In the genomic region with DNA sequence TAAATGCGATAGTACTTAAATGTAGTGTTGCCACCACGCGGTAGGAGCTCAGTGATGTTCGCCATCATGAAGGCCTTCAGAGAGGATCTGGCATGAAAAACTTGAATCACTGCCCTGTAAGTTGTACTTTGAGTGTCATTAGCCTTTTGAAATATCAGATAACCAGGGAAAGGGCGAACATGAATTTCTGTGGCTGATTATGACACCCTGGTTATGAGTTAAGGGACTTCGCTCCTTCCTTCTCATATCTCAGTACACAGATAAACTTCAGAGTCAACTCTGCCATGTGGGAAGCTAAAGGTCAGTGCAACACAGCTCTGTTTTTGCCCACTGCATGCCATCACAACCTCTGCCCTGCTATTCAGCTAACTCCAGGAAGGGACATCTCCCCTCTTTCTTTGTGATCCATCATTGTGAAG, we compare ENCODE assay signal across 16 cellular contexts. TPM values are rescaled to one million over a fixed set of nuclear protein-coding genes. Genes with fewer than 3 reads are reported as not detected.
DNase-seq lines count a peak whose midpoint lies in the region; ATAC-seq and TF ChIP-seq lines count a peak whose summit lies in the region.
"Had no signal": no experiment of that assay in that cellular context is flagged by ENCODE, and none has a peak within 500 bp of the region (broad histone marks: within the 10 kb centered on the region; RNA-seq: fewer than 3 reads in every experiment).

No MANE protein-coding gene starts in this region.

- peak overlapping the region in 3 of 4 donors; percentile 70 to 95 (median 87) for H3K27ac ChIP-seq in Peyer's patch
- peak overlapping the region; percentile 83 for H3K27ac ChIP-seq in hepatocyte
- H3K27ac ChIP-seq in naive thymus-derived CD4-positive, alpha-beta T cell (ENCODE audit: low read depth, low read length), result no peak overlapping the region
- H3K27ac ChIP-seq: KMS-11 had no signal

- H3K9me3 Mint-ChIP-seq in naive thymus-derived CD4-positive, alpha-beta T cell, result no peaks in the 10 kb centered on the region
- no peaks in the 10 kb centered on the region for H3K9me3 Mint-ChIP-seq in activated CD4-positive, alpha-beta memory T cell treated with anti-CD3 and anti-CD28 coated beads for 36 hours
- H3K9me3 Mint-ChIP-seq: HFFc6 had no signal

- no peak overlapping the region for H3K27ac Mint-ChIP-seq in naive thymus-derived CD4-positive, alpha-beta T cell
- no peak overlapping the region for H3K27ac Mint-ChIP-seq in activated CD4-positive, alpha-beta memory T cell treated with anti-CD3 and anti-CD28 coated beads for 36 hours
- H3K27ac Mint-ChIP-seq: HFFc6 had no signal

- no peaks in the 10 kb centered on the region for H4K20me1 ChIP-seq in hepatocyte (ENCODE audit: insufficient read depth, poor library complexity, severe bottlenecking)

- H3K4me1 Mint-ChIP-seq in naive thymus-derived CD4-positive, alpha-beta T cell, result peaks cover 0 to 10% (median 0%) of the 10 kb centered on the region in 7 donors
- H3K4me1 Mint-ChIP-seq in activated CD4-positive, alpha-beta memory T cell treated with anti-CD3 and anti-CD28 coated beads for 36 hours (ENCODE audit: low read depth), result peaks cover 6% of the 10 kb centered on the region

- TF ChIP-seq POLR2A in Peyer's patch (IDR thresholded peaks at IDR 0.05), result peak in 1 of 2 donors; percentile 57

- POLR2A ChIA-PET in naive thymus-derived CD4-positive, alpha-beta T cell (lab: Charles Lee), result no interaction called here
- POLR2A ChIA-PET in activated CD4-positive, alpha-beta memory T cell treated with anti-CD3 and anti-CD28 coated beads for 36 hours (lab: Charles Lee), result interaction anchor here (1.1 kb wide), 1 partner anchor 10 kb away, joined by 3 read pairs; no protein-coding TSS in a partner anchor

- no peak overlapping the region for H2AFZ ChIP-seq in hepatocyte

- peaks cover 0 to 16% (median 0%) of the 10 kb centered on the region in 5 donors for H3K27me3 Mint-ChIP-seq in naive thymus-derived CD4-positive, alpha-beta T cell
- H3K27me3 Mint-ChIP-seq in activated CD4-positive, alpha-beta memory T cell treated with anti-CD3 and anti-CD28 coated beads for 36 hours, result no peaks in the 10 kb centered on the region

- H3K36me3 Mint-ChIP-seq in naive thymus-derived CD4-positive, alpha-beta T cell, result no peaks in the 10 kb centered on the region
- no peaks in the 10 kb centered on the region for H3K36me3 Mint-ChIP-seq in activated CD4-positive, alpha-beta memory T cell treated with anti-CD3 and anti-CD28 coated beads for 36 hours

- no peaks in the 10 kb centered on the region for H3K27me3 ChIP-seq in Peyer's patch
- H3K27me3 ChIP-seq in adipocyte (replicated peaks; ENCODE audit: control insufficient read depth, insufficient read depth, low read length), result no peaks in the 10 kb centered on the region
- H3K27me3 ChIP-seq in hepatocyte, result no peaks in the 10 kb centered on the region
- H3K27me3 ChIP-seq in naive thymus-derived CD4-positive, alpha-beta T cell (ENCODE audit: control insufficient read depth in 2 of 2, insufficient read depth in 2 of 2, low read length in 2 of 2), result no peaks in the 10 kb centered on the region

- H3K36me3 ChIP-seq in Peyer's patch, result no peaks in the 10 kb centered on the region
- H3K36me3 ChIP-seq in adipocyte (ENCODE audit: control insufficient read depth, insufficient read depth, low read length, severe bottlenecking), result no peaks in the 10 kb centered on the region
- H3K36me3 ChIP-seq in hepatocyte (replicated peaks; ENCODE audit: insufficient read depth, low read depth), result no peaks in the 10 kb centered on the region
- no peaks in the 10 kb centered on the region for H3K36me3 ChIP-seq in naive thymus-derived CD4-positive, alpha-beta T cell (ENCODE audit: control insufficient read depth in 2 of 3, insufficient read depth in 3 of 3, low read length in 3 of 3)

- no peak overlapping the region for H3K4me3 ChIP-seq in Peyer's patch
- no peak overlapping the region for H3K4me3 ChIP-seq in adipocyte (ENCODE audit: low read length)
- H3K4me3 ChIP-seq in hepatocyte, result no peak overlapping the region
- H3K4me3 ChIP-seq in naive thymus-derived CD4-positive, alpha-beta T cell (ENCODE audit: low read length), result no peak overlapping the region

- peaks cover 0 to 43% (median 13%) of the 10 kb centered on the region in 4 donors for H3K4me1 ChIP-seq in Peyer's patch
- peaks cover 58% of the 10 kb centered on the region for H3K4me1 ChIP-seq in adipocyte (ENCODE audit: control insufficient read depth, insufficient read depth, low read length)
- H3K4me1 ChIP-seq in hepatocyte (ENCODE audit: insufficient read depth), result peaks cover 45% of the 10 kb centered on the region
- peaks cover 0 to 16% of the 10 kb centered on the region in 2 donors for H3K4me1 ChIP-seq in naive thymus-derived CD4-positive, alpha-beta T cell (ENCODE audit: control insufficient read depth in 2 of 2, insufficient read depth in 2 of 2, low read length in 2 of 2)

- WGBS in hepatocyte (ENCODE audit: low lambda C conversion rate, missing lambda C conversion rate), result 87% methylated on average over 6 of the region's 6 CpGs

- peak; percentile 27 for ATAC-seq in naive thymus-derived CD4-positive, alpha-beta T cell
- no peak for ATAC-seq in GM21737 (IDR thresholded peaks at IDR 0.05; ENCODE audit: unreplicated experiment)
- ATAC-seq: Panc1 had no signal

- H3K79me2 ChIP-seq in hepatocyte, result no peaks in the 10 kb centered on the region

- DNase-seq in Peyer's patch, result peak in 1 of 3 donors; percentile 79
- no peak for DNase-seq in adipocyte (ENCODE audit: low read depth)
- DNase-seq in hepatocyte (ENCODE audit: low spot score), result no peak
- DNase-seq in naive thymus-derived CD4-positive, alpha-beta T cell, result no peak
- no peak for DNase-seq in activated CD4-positive, alpha-beta memory T cell treated with anti-CD3 and anti-CD28 coated beads for 36 hours
- no peak for DNase-seq in NCI-H82 treated with DMSO at 0.1 percent for 48 hours (lab: John Stamatoyannopoulos, UW; ENCODE audit: unreplicated experiment)
- DNase-seq: AML-193, EL, HFFc6, NCI-H1436, NCI-H2081, NCI-H510A treated with DMSO at 0.1 percent for 48 hours, SHP77 had no signal

- H3K9me2 ChIP-seq in hepatocyte (replicated peaks; ENCODE audit: insufficient read depth), result no peaks in the 10 kb centered on the region

- H3K4me2 ChIP-seq in hepatocyte, result peak overlapping the region; percentile 10
- H3K4me2 ChIP-seq: KMS-11 had no signal

- intact Hi-C loops in naive thymus-derived CD4-positive, alpha-beta T cell (cut with micrococcal nuclease), result no loop called here
- intact Hi-C loops in activated CD4-positive, alpha-beta memory T cell treated with anti-CD3 and anti-CD28 coated beads for 36 hours (cut with micrococcal nuclease), result no loop called here

- CTCF ChIA-PET in naive thymus-derived CD4-positive, alpha-beta T cell (lab: Charles Lee), result no interaction called here
- CTCF ChIA-PET in activated CD4-positive, alpha-beta memory T cell treated with anti-CD3 and anti-CD28 coated beads for 36 hours (lab: Charles Lee), result interaction anchor here (0.6 to 1.1 kb wide), 3 partner anchors 10 to 107 kb away, joined by 3 to 6 read pairs (median 3); no protein-coding TSS in a partner anchor

- H3K4me3 Mint-ChIP-seq in naive thymus-derived CD4-positive, alpha-beta T cell, result no peak overlapping the region
- H3K4me3 Mint-ChIP-seq in activated CD4-positive, alpha-beta memory T cell treated with anti-CD3 and anti-CD28 coated beads for 36 hours, result no peak overlapping the region
- H3K4me3 Mint-ChIP-seq: HFFc6 had no signal

- no peaks in the 10 kb centered on the region for H3K9me3 ChIP-seq in Peyer's patch
- no peaks in the 10 kb centered on the region for H3K9me3 ChIP-seq in adipocyte (ENCODE audit: control insufficient read depth, low read length)
- H3K9me3 ChIP-seq in hepatocyte (ENCODE audit: low read depth), result no peaks in the 10 kb centered on the region
- no peaks in the 10 kb centered on the region for H3K9me3 ChIP-seq in naive thymus-derived CD4-positive, alpha-beta T cell (ENCODE audit: control insufficient read depth in 2 of 3, low read length in 3 of 3)

- peak in 3 of 6 experiments; percentile 48 to 61 (median 49) for TF ChIP-seq CTCF in Peyer's patch (IDR thresholded peaks at IDR 0.05)
- no peak for TF ChIP-seq CTCF in hepatocyte (IDR thresholded peaks at IDR 0.05; ENCODE audit: poor library complexity)

- peak overlapping the region; percentile 52 for H3K9ac ChIP-seq in adipocyte (ENCODE audit: low read length)
- H3K9ac ChIP-seq: KMS-11 had no signal

RNA-seq across cellular contexts. Expression of a gene that starts 8.9 kb away (rescaled TPM):
- total RNA-seq in Peyer's patch (1,000 to 10,000 TPM in 1 of 4 donors, 100 to 1,000 TPM in 3; 133 to 1,137 (median 595) TPM), hepatocyte (40.2 and 43.1 TPM in 2 replicates)
- polyA plus RNA-seq in hepatocyte, result 22.2 and 22.7 TPM in 2 replicates
- total RNA-seq in naive thymus-derived CD4-positive, alpha-beta T cell, result 10 to 100 TPM; 30.3 to 72.5 (median 39.7) TPM
- 10 to 100 TPM; 35.4 to 48.6 TPM for polyA plus RNA-seq in naive thymus-derived CD4-positive, alpha-beta T cell
- 10 to 100 TPM; 30.1 to 32.9 TPM for total RNA-seq in activated CD4-positive, alpha-beta memory T cell treated with anti-CD3 and anti-CD28 coated beads for 36 hours
